26 cellular contexts compared by ENCODE assay signal in genomic region chr16:82542714-82543113, GRCh38.
"Had no signal": no experiment of that assay in that cellular context is flagged by ENCODE, and none has a peak within 500 bp of the region (broad histone marks: within the 10 kb centered on the region; RNA-seq: fewer than 3 reads in every experiment).

No MANE protein-coding gene starts in this region.

- ATAC-seq: naive thymus-derived CD4-positive, alpha-beta T cell; natural killer cell; pancreas; psoas muscle; right cardiac atrium; right lobe of liver; stimulated activated effector memory CD8-positive, alpha-beta T cell treated with anti-CD3 and anti-CD28 coated beads, Interleukin-12 subunit alpha, Interleukin-12 subunit beta, amount 100 ng/mL, for 72 hours; stimulated activated naive B cell treated with anti-CD40 and anti-IgM and Interleukin-4, amounts not matched to agents 10 μg/mL and 1 μg/mL and 100 μg/mL, for 72 hours; upper lobe of right lung had no signal

- H3K9me3 ChIP-seq: neutrophil, pancreas, right lobe of liver, testis, transverse colon, upper lobe of right lung, uterus had no signal

- H3K9me3 Mint-ChIP-seq: natural killer cell; nephron; stimulated activated naive B cell treated with anti-CD40 and anti-IgM and Interleukin-4, amounts not matched to agents 10 μg/mL and 1 μg/mL and 100 μg/mL, for 72 hours; type B pancreatic cell had no signal

- H3K4me3 Mint-ChIP-seq: naive thymus-derived CD4-positive, alpha-beta T cell; natural killer cell; nephron; stimulated activated effector memory CD8-positive, alpha-beta T cell treated with anti-CD3 and anti-CD28 coated beads, Interleukin-12 subunit alpha, Interleukin-12 subunit beta, amount 100 ng/mL, for 72 hours; stimulated activated naive B cell treated with anti-CD40 and anti-IgM and Interleukin-4, amounts not matched to agents 10 μg/mL and 1 μg/mL and 100 μg/mL, for 72 hours; stimulated activated naive CD8-positive, alpha-beta T cell treated with anti-CD3 and anti-CD28 coated beads, Interleukin-15, Interleukin-2, amounts not matched to agents 100 ng/mL and 50 ng/mL, for 24 hours; type B pancreatic cell had no signal

- H3K4me3 ChIP-seq: pancreas, psoas muscle, right lobe of liver, sigmoid colon, stomach, testis, tibial artery, transverse colon, upper lobe of right lung, uterus had no signal

- DNase-seq: naive thymus-derived CD4-positive, alpha-beta T cell; natural killer cell; nucleus accumbens; pancreas; psoas muscle; right cardiac atrium; right lobe of liver; sigmoid colon; small intestine; stimulated activated CD4-positive, alpha-beta T cell treated with anti-CD3 and anti-CD28 coated beads, Interleukin-15, amount 100 ng/mL, for 24 hours; stimulated activated CD4-positive, alpha-beta T cell treated with anti-CD3 and anti-CD28 coated beads, Interleukin-2, amount 100 ng/mL, for 24 hours; stimulated activated CD4-positive, alpha-beta T cell treated with anti-CD3 and anti-CD28 coated beads, Interleukin-2, amount 100 ng/mL, for 48 hours; stimulated activated CD4-positive, alpha-beta T cell treated with anti-CD3 and anti-CD28 coated beads, Interleukin-4, amount 100 ng/mL, for 24 hours; stimulated activated naive B cell treated with anti-CD40 and anti-IgM and Interleukin-4, amounts not matched to agents 10 μg/mL and 1 μg/mL and 100 μg/mL, for 72 hours; stimulated activated naive CD4-positive, alpha-beta T cell treated with Interleukin-2 at 50 U/mL for 16 hours; stomach; testis; tibial artery; transverse colon; upper lobe of right lung; uterus had no signal

- H3K36me3 ChIP-seq: neutrophil, pancreas, right lobe of liver, sigmoid colon, stomach, tibial artery, transverse colon, upper lobe of right lung, uterus had no signal

- H3K4me1 ChIP-seq: pancreas, right lobe of liver, sigmoid colon, stomach, testis, tibial artery, transverse colon, upper lobe of right lung, uterus had no signal

- H3K27me3 ChIP-seq: neutrophil, pancreas, right lobe of liver, testis, transverse colon, uterus had no signal

- H3K36me3 Mint-ChIP-seq: naive thymus-derived CD4-positive, alpha-beta T cell; natural killer cell; stimulated activated effector memory CD8-positive, alpha-beta T cell treated with anti-CD3 and anti-CD28 coated beads, Interleukin-12 subunit alpha, Interleukin-12 subunit beta, amount 100 ng/mL, for 72 hours; stimulated activated naive B cell treated with anti-CD40 and anti-IgM and Interleukin-4, amounts not matched to agents 10 μg/mL and 1 μg/mL and 100 μg/mL, for 72 hours; type B pancreatic cell had no signal

- H3K4me1 Mint-ChIP-seq: naive thymus-derived CD4-positive, alpha-beta T cell; natural killer cell; stimulated activated effector memory CD8-positive, alpha-beta T cell treated with anti-CD3 and anti-CD28 coated beads, Interleukin-12 subunit alpha, Interleukin-12 subunit beta, amount 100 ng/mL, for 72 hours; stimulated activated naive B cell treated with anti-CD40 and anti-IgM and Interleukin-4, amounts not matched to agents 10 μg/mL and 1 μg/mL and 100 μg/mL, for 72 hours had no signal

- H3K27ac ChIP-seq: neutrophil, pancreas, psoas muscle, right lobe of liver, sigmoid colon, stomach, testis, tibial artery, transverse colon, upper lobe of right lung, uterus had no signal

- H3K27ac Mint-ChIP-seq: naive thymus-derived CD4-positive, alpha-beta T cell; natural killer cell; nephron; stimulated activated effector memory CD8-positive, alpha-beta T cell treated with anti-CD3 and anti-CD28 coated beads, Interleukin-12 subunit alpha, Interleukin-12 subunit beta, amount 100 ng/mL, for 72 hours; stimulated activated naive B cell treated with anti-CD40 and anti-IgM and Interleukin-4, amounts not matched to agents 10 μg/mL and 1 μg/mL and 100 μg/mL, for 72 hours; stimulated activated naive CD8-positive, alpha-beta T cell treated with anti-CD3 and anti-CD28 coated beads, Interleukin-15, Interleukin-2, amounts not matched to agents 100 ng/mL and 50 ng/mL, for 24 hours; type B pancreatic cell had no signal
